Comparison of ENCODE assay signal across 21 cellular contexts in genomic region chr18:199768-200167, GRCh38.
DNase-seq lines count a peak whose midpoint lies in the region; ATAC-seq lines count a peak whose summit lies in the region.
"Had no signal": no experiment of that assay in that cellular context is flagged by ENCODE, and none has a peak within 500 bp of the region (broad histone marks: within the 10 kb centered on the region; RNA-seq: fewer than 3 reads in every experiment).

No MANE protein-coding gene starts in this region.

- no peak for ATAC-seq in memory B cell (ENCODE audit: low read depth)
- ATAC-seq: GM12878 had no signal

- DNase-seq in DMS153 (lab: John Stamatoyannopoulos, UW) (peak; percentile 1), DMS153 treated with DMSO at 0.1 percent for 48 hours (lab: John Stamatoyannopoulos, UW; ENCODE audit: unreplicated experiment) (no peak), NCI-H2081 treated with DMSO at 0.1 percent for 48 hours (lab: John Stamatoyannopoulos, UW) (peak; percentile 63), NCI-H774 (lab: John Stamatoyannopoulos, UW) (peak; percentile 73), memory B cell (ENCODE audit: low spot score in 2 of 2) (no peak), NCI-H2171 (lab: John Stamatoyannopoulos, UW) (no peak), ACHN (no peak), NCI-H1105 (lab: John Stamatoyannopoulos, UW) (no peak)
- DNase-seq: Calu3; CD4-positive, alpha-beta memory T cell; DMS79 treated with DMSO at 0.1 percent for 48 hours; H7; IMR-90; MV-4-11; NCI-H2107; NCI-H2227 treated with DMSO at 0.1 percent for 48 hours; NCI-H526; Right ventricle myocardium superior; T1000 had no signal

- H3K36me3 Mint-ChIP-seq in memory B cell, result peaks cover 18% of the 10 kb centered on the region

- H3K4me1 Mint-ChIP-seq in memory B cell, result no peaks in the 10 kb centered on the region

- in situ Hi-C loops in ACHN (cut with HindIII; ENCODE audit: low pct_ligation_motif_present, low pct_unique_long_range_greater_than_20kb, low sequenced_read_pairs), result no loop called here

- peak overlapping the region; percentile 6 for H3K27ac Mint-ChIP-seq in memory B cell
- H3K27ac Mint-ChIP-seq: T-helper 1 cell treated with Interleukin-12 subunit alpha and Interleukin-12 subunit beta and Interleukin-4 antibody, amounts not matched to agents 30 μg/mL and 1 μg/mL, for 36 hours had no signal

- H3K27me3 Mint-ChIP-seq in memory B cell, result no peaks in the 10 kb centered on the region
- H3K27me3 Mint-ChIP-seq: CD4-positive, alpha-beta memory T cell had no signal

- no peaks in the 10 kb centered on the region for H3K9me3 Mint-ChIP-seq in memory B cell
- H3K9me3 Mint-ChIP-seq: T-helper 1 cell treated with Interleukin-12 subunit alpha and Interleukin-12 subunit beta and Interleukin-4 antibody, amounts not matched to agents 30 μg/mL and 1 μg/mL, for 36 hours had no signal

- H3K4me3 Mint-ChIP-seq in memory B cell, result no peak overlapping the region
- H3K4me3 Mint-ChIP-seq: CD4-positive, alpha-beta memory T cell; T-helper 1 cell treated with Interleukin-12 subunit alpha and Interleukin-12 subunit beta and Interleukin-4 antibody, amounts not matched to agents 30 μg/mL and 1 μg/mL, for 36 hours had no signal

Comparison
In these comparisons a context has a peak if more than half of its experiments do, and no peak if none do; other contexts are left out.
1. DNase-seq: peak in DMS153 (single experiment), NCI-H2081 treated with DMSO at 0.1 percent for 48 hours (single experiment) and NCI-H774 (single experiment); none in DMS153 treated with DMSO at 0.1 percent for 48 hours (single experiment), memory B cell (0 of 2), NCI-H2171 (single experiment), ACHN (single experiment) and NCI-H1105 (single experiment).